In genomic region chr10:131876543-131876942, GRCh38 we compare ENCODE assay signal across 31 cellular contexts.
"Had no signal": no experiment of that assay in that cellular context is flagged by ENCODE, and none has a peak within 500 bp of the region (broad histone marks: within the 10 kb centered on the region; RNA-seq: fewer than 3 reads in every experiment).

No MANE protein-coding gene starts in this region.

- H3K36me3 Mint-ChIP-seq: activated CD4-positive, alpha-beta memory T cell treated with anti-CD3 and anti-CD28 coated beads for 36 hours; activated naive CD8-positive, alpha-beta T cell treated with anti-CD3 and anti-CD28 coated beads for 36 hours; brain; naive B cell had no signal

- H3K4me3 Mint-ChIP-seq: activated CD4-positive, alpha-beta memory T cell treated with anti-CD3 and anti-CD28 coated beads for 36 hours; activated CD4-positive, alpha-beta T cell treated with anti-CD3 and anti-CD28 coated beads, Interleukin-2, amount 10 ng/mL, durations not matched to agents 24 days and 14 days; activated naive CD4-positive, alpha-beta T cell treated with anti-CD3 and anti-CD28 coated beads for 36 hours; activated naive CD8-positive, alpha-beta T cell treated with anti-CD3 and anti-CD28 coated beads for 36 hours; activated T-helper 1 cell treated with anti-CD3 and anti-CD28 coated beads, Interleukin-12 subunit alpha, Interleukin-12 subunit beta, Interleukin-2, Interleukin-4 antibody, amounts not matched to agents 30 ng/mL and 10 ng/mL and 1 ng/mL, durations not matched to agents 14 hours and 24 hours and 36 hours; brain; nephron progenitor cell; T-helper 17 cell had no signal

- H3K4me1 ChIP-seq: ascending aorta, foreskin keratinocyte, psoas muscle had no signal

- H3K36me3 ChIP-seq: adrenal gland, ascending aorta, cardiac muscle cell, esophagus muscularis mucosa, heart right ventricle, pancreas, tibial nerve had no signal

- H3K9me3 Mint-ChIP-seq: activated CD4-positive, alpha-beta memory T cell treated with anti-CD3 and anti-CD28 coated beads for 36 hours; activated CD4-positive, alpha-beta T cell treated with anti-CD3 and anti-CD28 coated beads, Interleukin-2, amount 10 ng/mL, durations not matched to agents 24 days and 14 days; activated naive CD4-positive, alpha-beta T cell treated with anti-CD3 and anti-CD28 coated beads for 36 hours; activated naive CD8-positive, alpha-beta T cell treated with anti-CD3 and anti-CD28 coated beads for 36 hours; activated T-helper 1 cell treated with anti-CD3 and anti-CD28 coated beads, Interleukin-12 subunit alpha, Interleukin-12 subunit beta, Interleukin-2, Interleukin-4 antibody, amounts not matched to agents 30 ng/mL and 10 ng/mL and 1 ng/mL, durations not matched to agents 14 hours and 24 hours and 36 hours had no signal

- H3K27ac ChIP-seq: adrenal gland, ascending aorta, cardiac muscle cell, coronary artery, dorsolateral prefrontal cortex, esophagus muscularis mucosa, foreskin keratinocyte, heart right ventricle, pancreas, psoas muscle, tibial nerve had no signal

- H3K27me3 ChIP-seq: ascending aorta, cardiac muscle cell, pancreas had no signal

- H3K27ac Mint-ChIP-seq: activated CD4-positive, alpha-beta memory T cell treated with anti-CD3 and anti-CD28 coated beads for 36 hours; activated CD4-positive, alpha-beta T cell treated with anti-CD3 and anti-CD28 coated beads, Interleukin-2, amount 10 ng/mL, durations not matched to agents 24 days and 14 days; activated naive CD4-positive, alpha-beta T cell treated with anti-CD3 and anti-CD28 coated beads for 36 hours; activated naive CD8-positive, alpha-beta T cell treated with anti-CD3 and anti-CD28 coated beads for 36 hours; activated T-helper 1 cell treated with anti-CD3 and anti-CD28 coated beads, Interleukin-12 subunit alpha, Interleukin-12 subunit beta, Interleukin-2, Interleukin-4 antibody, amounts not matched to agents 30 ng/mL and 10 ng/mL and 1 ng/mL, durations not matched to agents 14 hours and 24 hours and 36 hours; brain; naive B cell; nephron progenitor cell had no signal

- H3K4me3 ChIP-seq: adrenal gland, ascending aorta, cardiac muscle cell, coronary artery, dorsolateral prefrontal cortex, esophagus muscularis mucosa, heart right ventricle, pancreas, psoas muscle, tibial nerve had no signal

- H3K9me3 ChIP-seq: adrenal gland, ascending aorta, esophagus muscularis mucosa, pancreas, psoas muscle had no signal

- DNase-seq: activated CD4-positive, alpha-beta memory T cell treated with anti-CD3 and anti-CD28 coated beads for 36 hours; activated CD4-positive, alpha-beta T cell treated with anti-CD3 and anti-CD28 coated beads, Interleukin-2, amount 10 ng/mL, durations not matched to agents 24 days and 14 days; activated CD4-positive, CD25-positive, alpha-beta regulatory T cell treated with anti-CD3 and anti-CD28 coated beads, Interleukin-2, amount 50 U/mL, for 72 hours; activated CD8-positive, alpha-beta memory T cell treated with anti-CD3 and anti-CD28 coated beads, Interleukin-2, amount 50 U/mL, for 4 hours; activated effector memory CD4-positive, alpha-beta T cell treated with anti-CD3 and anti-CD28 coated beads, Interleukin-2, amount 50 U/mL, for 16 hours; activated naive CD4-positive, alpha-beta T cell treated with anti-CD3 and anti-CD28 coated beads for 36 hours; activated naive CD8-positive, alpha-beta T cell treated with anti-CD3 and anti-CD28 coated beads for 36 hours; activated T-cell treated with anti-CD3 and anti-CD28 coated beads, Interleukin-2, amount 50 U/mL, for 1 hour; adrenal gland; cerebellar nuclear complex; dorsolateral prefrontal cortex; foreskin keratinocyte; heart right ventricle; left ventricle myocardium superior; mammary epithelial cell; naive B cell; nephron progenitor cell; nucleus accumbens; psoas muscle; right cardiac atrium; stimulated activated CD4-positive, alpha-beta T cell treated with anti-CD3 and anti-CD28 coated beads, Interleukin-2, amount 100 ng/mL, for 48 hours; stimulated activated naive CD4-positive, alpha-beta T cell treated with Interleukin-2 at 50 U/mL for 16 hours; T-helper 17 cell had no signal

- H3K4me1 Mint-ChIP-seq: activated naive CD8-positive, alpha-beta T cell treated with anti-CD3 and anti-CD28 coated beads for 36 hours had no signal
